Comparison of ENCODE assay signal across 8 cellular contexts in the genomic region with DNA sequence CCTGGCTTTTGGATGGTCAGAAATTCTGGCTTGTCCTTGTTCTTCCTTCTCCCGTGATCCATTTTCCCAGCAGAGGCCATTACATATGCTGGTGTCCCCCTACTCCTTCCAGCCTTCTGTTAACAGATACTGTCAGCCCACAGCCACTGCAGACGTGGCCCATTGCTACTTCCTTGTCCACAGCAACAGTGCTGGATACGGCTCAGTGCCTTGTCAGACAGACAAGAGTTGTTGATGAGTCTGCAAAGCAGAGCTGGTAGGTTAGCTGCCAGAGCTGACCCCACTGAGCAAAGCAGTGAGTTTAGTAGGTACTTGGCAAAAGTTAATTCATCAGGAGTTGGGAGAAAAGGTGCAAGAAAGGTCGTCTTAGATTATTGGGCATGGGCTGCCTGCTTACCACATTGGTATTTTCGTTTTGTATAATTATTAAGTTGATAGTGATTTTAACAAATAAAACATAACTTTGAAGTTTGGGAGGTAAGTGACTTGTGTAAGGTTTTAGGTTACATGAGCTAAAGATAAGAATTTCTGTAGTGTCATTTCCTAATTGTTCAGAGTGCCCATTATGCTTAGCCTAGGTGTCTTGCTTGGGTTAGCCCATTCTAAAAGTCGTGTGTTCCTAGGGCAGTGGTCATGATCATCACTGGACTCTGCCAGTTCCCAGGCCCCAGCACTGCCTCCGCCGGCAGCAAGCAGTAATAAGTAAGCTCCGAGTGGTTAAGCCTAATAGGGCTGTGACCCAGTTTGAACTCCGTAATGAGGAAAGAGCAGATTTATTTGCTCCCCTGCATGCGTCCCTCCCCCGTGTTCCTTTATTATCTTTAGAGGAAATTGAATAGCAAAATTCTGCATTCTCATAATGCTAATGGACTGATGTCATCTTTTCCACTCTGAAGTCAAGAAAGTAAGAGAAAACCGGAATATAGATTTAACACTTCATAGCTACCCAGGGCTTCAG.
DNase-seq lines count a peak whose midpoint lies in the region; ATAC-seq and TF ChIP-seq lines count a peak whose summit lies in the region.

No MANE protein-coding gene starts in this region.

- H3K4me3 Mint-ChIP-seq in mesothelial cell of epicardium = no peak overlapping the region

- in situ Hi-C loops in KBM-7 (cut with MboI; ENCODE audit: low pct_unique_long_range_greater_than_20kb, low sequenced_read_pairs) = no loop called here

- DNase-seq in KBM-7 (peak; percentile 38), dermis blood vessel endothelial cell (peak; percentile 88), mesothelial cell of epicardium (ENCODE audit: low spot score in 2 of 2, unreplicated experiment in 2 of 2) (peak in 1 of 2 experiments; percentile 52), occipital lobe (lab: John Stamatoyannopoulos, UW) (no peak), midbrain (lab: John Stamatoyannopoulos, UW) (no peak)
- no peak for DNase-seq in activated naive CD4-positive, alpha-beta T cell treated with anti-CD3 and anti-CD28 coated beads, Interleukin-2, amount 50 U/mL, for 72 hours (ENCODE audit: low spot score in 2 of 2)

- ATAC-seq in activated naive CD4-positive, alpha-beta T cell treated with anti-CD3 and anti-CD28 coated beads, Interleukin-2, amount 50 U/mL, for 72 hours = no peak
- no peak for ATAC-seq in GM21528 (IDR thresholded peaks at IDR 0.05; ENCODE audit: low FRiP score, unreplicated experiment)

- H3K27me3 Mint-ChIP-seq in mesothelial cell of epicardium (ENCODE audit: low read depth) = no peaks in the 10 kb centered on the region

- no peak overlapping the region for H3K27ac ChIP-seq in 22Rv1

- H3K36me3 Mint-ChIP-seq in mesothelial cell of epicardium = peaks cover 12% of the 10 kb centered on the region
- H3K36me3 Mint-ChIP-seq in activated naive CD4-positive, alpha-beta T cell treated with anti-CD3 and anti-CD28 coated beads, Interleukin-2, amount 50 U/mL, for 72 hours = no peaks in the 10 kb centered on the region

- H3K9me3 Mint-ChIP-seq in mesothelial cell of epicardium = no peaks in the 10 kb centered on the region
- no peaks in the 10 kb centered on the region for H3K9me3 Mint-ChIP-seq in activated naive CD4-positive, alpha-beta T cell treated with anti-CD3 and anti-CD28 coated beads, Interleukin-2, amount 50 U/mL, for 72 hours

- TF ChIP-seq CTCF in 22Rv1 (IDR thresholded peaks at IDR 0.05) = peak; percentile 26; the same call in 1 of the 2 replicates
- no peak for TF ChIP-seq CTCF in mesothelial cell of epicardium (IDR thresholded peaks at IDR 0.05; ENCODE audit: unreplicated experiment)

- H3K27ac Mint-ChIP-seq in mesothelial cell of epicardium = peak overlapping the region; percentile 91
- no peak overlapping the region for H3K27ac Mint-ChIP-seq in activated naive CD4-positive, alpha-beta T cell treated with anti-CD3 and anti-CD28 coated beads, Interleukin-2, amount 50 U/mL, for 72 hours

- H3K4me1 Mint-ChIP-seq in mesothelial cell of epicardium = peaks cover 55% of the 10 kb centered on the region

Comparison
In these comparisons a context has a peak if more than half of its experiments do, and no peak if none do; other contexts are left out.
1. DNase-seq: peak in KBM-7 (single experiment) and dermis blood vessel endothelial cell (single experiment); none in activated naive CD4-positive, alpha-beta T cell treated with anti-CD3 and anti-CD28 coated beads, Interleukin-2, amount 50 U/mL, for 72 hours (0 of 2), occipital lobe (single experiment) and midbrain (single experiment).